In genomic region chr11:110296226-110297081, GRCh38 we compare ENCODE assay signal across 1 cellular context.
TF ChIP-seq lines count a peak whose summit lies in the region.

RDX (minus strand) TSS chr11:110296614; CDS start chr11:110279692, 16,922 bp downstream.

TF ChIP-seq in K562, 482 proteins besides CTCF, POLR2A, EP300 and RAD21 (continued from another document and continues in another):
- TF ChIP-seq CLOCK (CRISPR knock-in tag; IDR thresholded peaks at IDR 0.05; ENCODE audit: borderline replicate concordance) (no peak), SMC3 (conservative IDR thresholded peaks at IDR 0.05; ENCODE audit: insufficient read depth, low read depth, low read length) (no peak), ZMIZ1 (IDR thresholded peaks at IDR 0.05; ENCODE audit: low read depth in 2 of 2, low read length in 2 of 2) (no peak), GATAD2B (IDR thresholded peaks at IDR 0.05; ENCODE audit: borderline replicate concordance) (peak; percentile 51; the same call in 1 of the 2 replicates), CREB3 (tag; conservative IDR thresholded peaks at IDR 0.05; ENCODE audit: low read depth) (no peak), KDM1A (IDR thresholded peaks at IDR 0.05) (no peak), SRSF9 (IDR thresholded peaks at IDR 0.05; ENCODE audit: borderline replicate concordance, low read depth, low read length) (no peak), ZNF282 (CRISPR knock-in tag; IDR thresholded peaks at IDR 0.05) (0 out of 2 replicates have a peak, but pooled peaks have one; percentile 13), ZNF79 (CRISPR knock-in tag; IDR thresholded peaks at IDR 0.05; ENCODE audit: low read depth) (no peak), NR3C1 (CRISPR knock-in tag; IDR thresholded peaks at IDR 0.05) (0 out of 2 replicates have a peak, but pooled peaks have one; percentile 37), FOS (IDR thresholded peaks at IDR 0.05; ENCODE audit: extremely low read depth, insufficient read length) (no peak), TEAD4 (IDR thresholded peaks at IDR 0.05; ENCODE audit: low read length) (no peak), TEAD4 (CRISPR knock-in tag; IDR thresholded peaks at IDR 0.05; ENCODE audit: borderline replicate concordance) (no peak), DACH1 (IDR thresholded peaks at IDR 0.05; ENCODE audit: partially characterized antibody) (no peak), FOXO4 (CRISPR knock-in tag; IDR thresholded peaks at IDR 0.05) (no peak), ARID4B (CRISPR knock-in tag; IDR thresholded peaks at IDR 0.05) (peak; percentile 51; the same call in 1 of the 2 replicates), TFAM (CRISPR knock-in tag; conservative IDR thresholded peaks at IDR 0.05) (no peak), ZNF785 (CRISPR knock-in tag; IDR thresholded peaks at IDR 0.05) (no peak), HIVEP1 (CRISPR knock-in tag; IDR thresholded peaks at IDR 0.05) (no peak), ZNF398 (CRISPR knock-in tag; IDR thresholded peaks at IDR 0.05) (no peak), COPS2 (conservative IDR thresholded peaks at IDR 0.05) (no peak), KLF10 (CRISPR knock-in tag; IDR thresholded peaks at IDR 0.05) (no peak), POLR2AphosphoS5 (IDR thresholded peaks at IDR 0.05; ENCODE audit: control insufficient read depth, insufficient read depth, low read depth, low read length) (peak; percentile 65), TAF9B (IDR thresholded peaks at IDR 0.05; ENCODE audit: partially characterized antibody) (no peak), ZNF239 (CRISPR knock-in tag; IDR thresholded peaks at IDR 0.05) (no peak), L3MBTL2 (IDR thresholded peaks at IDR 0.05) (peak; percentile 35; the same call in 1 of the 2 replicates), HDAC6 (IDR thresholded peaks at IDR 0.05; ENCODE audit: low read depth, low read length) (no peak), ZNF644 (tag; IDR thresholded peaks at IDR 0.05; ENCODE audit: low read depth) (no peak), SUPT5H (IDR thresholded peaks at IDR 0.05) (peak; percentile 60), NBN (IDR thresholded peaks at IDR 0.05; ENCODE audit: low read depth) (no peak), STAT6 (CRISPR knock-in tag; IDR thresholded peaks at IDR 0.05) (0 out of 2 replicates have a peak, but pooled peaks have one; percentile 32), ESRRA (IDR thresholded peaks at IDR 0.05; ENCODE audit: borderline replicate concordance, low read depth) (peak; percentile 26; the same call in 1 of the 2 replicates), EWSR1 (IDR thresholded peaks at IDR 0.05; ENCODE audit: borderline replicate concordance, low read depth, partially characterized antibody) (no peak), ARID3A (IDR thresholded peaks at IDR 0.05; ENCODE audit: borderline replicate concordance, low read depth, low read length) (no peak), NFE2L1 (tag; IDR thresholded peaks at IDR 0.05; ENCODE audit: borderline replicate concordance, low read depth) (no peak), NONO (IDR thresholded peaks at IDR 0.05; ENCODE audit: low read depth in 2 of 2, low read length in 1 of 2) (peak; percentile 69 to 82; a peak in 2 of 4 replicates), RB1 (IDR thresholded peaks at IDR 0.05; ENCODE audit: low read depth) (peak; percentile 88; the same call in 1 of the 2 replicates), ZNF133 (CRISPR knock-in tag; IDR thresholded peaks at IDR 0.05) (no peak)
